In the genomic region with DNA sequence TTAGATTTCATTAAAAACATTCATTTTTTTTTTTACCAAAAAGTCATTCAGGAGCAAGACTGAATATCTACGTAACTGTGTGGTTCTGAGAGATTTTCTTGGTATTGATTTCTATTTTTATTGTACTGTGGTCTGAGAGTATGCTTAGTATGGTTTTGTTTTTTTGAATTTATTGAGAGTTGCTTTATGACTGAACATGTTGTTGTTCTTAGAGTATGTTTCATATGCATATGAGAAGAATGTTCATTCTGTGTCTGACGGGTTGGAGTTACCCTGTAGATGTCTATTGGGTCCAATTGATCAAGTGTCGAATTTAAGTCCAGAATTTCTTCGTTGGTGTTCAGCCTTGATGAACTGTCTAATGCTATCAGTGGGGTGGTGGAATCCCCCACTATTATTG, we compare ENCODE assay signal across 10 cellular contexts.
"Had no signal": no experiment of that assay in that cellular context is flagged by ENCODE, and none has a peak within 500 bp of the region (broad histone marks: within the 10 kb centered on the region; RNA-seq: fewer than 3 reads in every experiment).

No MANE protein-coding gene starts in this region.

- H3K4me2 ChIP-seq: KMS-11 had no signal

- H3K27ac ChIP-seq: GM23248, HL-60, KMS-11 had no signal

- H3K36me3 ChIP-seq: HAP-1 had no signal

- H3K9me3 ChIP-seq: HAP-1 had no signal

- DNase-seq: GM23248, GOT3, H7, HFFc6, KBM-7 had no signal

- FAIRE-seq: HepG2 had no signal

- H3K4me1 ChIP-seq: HAP-1 had no signal

- H3K4me3 ChIP-seq: GM23248, HAP-1 had no signal

- ATAC-seq: HCT116, HepG2 had no signal

- H2AFZ ChIP-seq: GM23248 had no signal

- H3K9ac ChIP-seq: GM23248, KMS-11 had no signal
